In the genomic region with DNA sequence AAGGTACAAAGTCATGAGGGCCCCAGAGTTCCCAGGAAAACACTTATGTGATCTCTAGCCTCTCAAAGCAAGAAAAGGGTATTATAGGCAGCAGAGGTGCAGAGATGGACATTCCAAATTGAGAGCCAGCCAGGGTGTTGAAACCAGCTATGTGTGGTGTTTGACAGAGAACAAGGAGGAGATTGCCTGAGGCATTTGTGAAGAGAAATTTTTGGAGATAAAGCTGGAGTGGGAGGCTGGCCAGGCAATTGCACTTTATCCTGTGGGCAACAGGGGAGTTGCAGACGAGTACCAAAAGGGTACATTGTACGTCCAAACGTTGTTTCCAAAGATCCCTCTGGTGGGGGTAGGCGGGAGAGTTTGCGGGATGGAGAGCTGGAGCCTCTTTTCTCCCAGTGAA, we compare ENCODE assay signal across 26 cellular contexts. TPM values are rescaled to one million over a fixed set of nuclear protein-coding genes. Genes with fewer than 3 reads are reported as not detected.
"Had no signal": no experiment of that assay in that cellular context is flagged by ENCODE, and none has a peak within 500 bp of the region (broad histone marks: within the 10 kb centered on the region; RNA-seq: fewer than 3 reads in every experiment).

No MANE protein-coding gene starts in this region.

- DNase-seq: activated CD4-positive, alpha-beta T cell treated with anti-CD3 and anti-CD28 coated beads, Interleukin-2, amount 10 ng/mL, durations not matched to agents 7 days and 5 days; activated CD4-positive, CD25-positive, alpha-beta regulatory T cell treated with anti-CD3 and anti-CD28 coated beads, Interleukin-2, amount 50 U/mL, for 72 hours; activated CD8-positive, alpha-beta T cell treated with anti-CD3 and anti-CD28 coated beads for 36 hours; activated gamma-delta T cell; activated naive CD4-positive, alpha-beta T cell treated with anti-CD3 and anti-CD28 coated beads, Interleukin-2, amount 50 U/mL, for 16 hours; activated naive CD8-positive, alpha-beta T cell treated with anti-CD3 and anti-CD28 coated beads, Interleukin-2, amount 50 U/mL, for 24 hours; anterior cingulate cortex; body of pancreas; caudate nucleus; dermis blood vessel endothelial cell; effector memory CD4-positive, alpha-beta T cell; glutamatergic neuron; midbrain; ovary; stimulated activated CD4-positive, alpha-beta T cell treated with anti-CD3 and anti-CD28 coated beads, Interleukin-4, amount 100 ng/mL, for 24 hours; stimulated activated naive CD4-positive, alpha-beta T cell treated with Interleukin-2 at 50 U/mL for 16 hours; T-cell; upper lobe of left lung had no signal

- H3K9me3 ChIP-seq: body of pancreas, neutrophil, ovary, prostate gland, thoracic aorta, upper lobe of left lung had no signal

- H3K9me3 Mint-ChIP-seq: activated CD4-positive, alpha-beta T cell treated with anti-CD3 and anti-CD28 coated beads, Interleukin-2, amount 10 ng/mL, durations not matched to agents 7 days and 5 days; activated CD8-positive, alpha-beta T cell treated with anti-CD3 and anti-CD28 coated beads for 36 hours; activated naive CD8-positive, alpha-beta T cell treated with anti-CD3 and anti-CD28 coated beads, Interleukin-2, amount 50 U/mL, for 24 hours; activated T-helper 1 cell treated with anti-CD3 and anti-CD28 coated beads, Interleukin-12 subunit alpha, Interleukin-12 subunit beta, Interleukin-2, Interleukin-4 antibody, amounts not matched to agents 30 ng/mL and 10 ng/mL and 1 ng/mL, durations not matched to agents 14 hours and 24 hours and 36 hours; natural killer cell treated with Interleukin-12 subunit alpha and Interleukin-12 subunit beta and Interleukin-15 and Interleukin-18, amount 100 ng/mL, for 72 hours; T-cell; T-helper 2 cell treated with Interferon-gamma antibody and Interleukin-4, amounts not matched to agents 5 μg/mL and 100 μg/mL, for 36 hours had no signal

- H3K27me3 ChIP-seq: body of pancreas, ovary had no signal

- H3K4me1 Mint-ChIP-seq: activated CD4-positive, alpha-beta T cell treated with anti-CD3 and anti-CD28 coated beads, Interleukin-2, amount 10 ng/mL, durations not matched to agents 7 days and 5 days; activated naive CD8-positive, alpha-beta T cell treated with anti-CD3 and anti-CD28 coated beads, Interleukin-2, amount 50 U/mL, for 24 hours; T-cell had no signal

- H3K4me1 ChIP-seq: prostate gland, upper lobe of left lung had no signal

- H3K27ac Mint-ChIP-seq: activated CD4-positive, alpha-beta T cell treated with anti-CD3 and anti-CD28 coated beads, Interleukin-2, amount 10 ng/mL, durations not matched to agents 7 days and 5 days; activated CD8-positive, alpha-beta T cell treated with anti-CD3 and anti-CD28 coated beads for 36 hours; activated naive CD8-positive, alpha-beta T cell treated with anti-CD3 and anti-CD28 coated beads, Interleukin-2, amount 50 U/mL, for 24 hours; activated T-helper 1 cell treated with anti-CD3 and anti-CD28 coated beads, Interleukin-12 subunit alpha, Interleukin-12 subunit beta, Interleukin-2, Interleukin-4 antibody, amounts not matched to agents 30 ng/mL and 10 ng/mL and 1 ng/mL, durations not matched to agents 14 hours and 24 hours and 36 hours; natural killer cell treated with Interleukin-12 subunit alpha and Interleukin-12 subunit beta and Interleukin-15 and Interleukin-18, amount 100 ng/mL, for 72 hours; T-cell; T-helper 2 cell treated with Interferon-gamma antibody and Interleukin-4, amounts not matched to agents 5 μg/mL and 100 μg/mL, for 36 hours had no signal

- H3K36me3 ChIP-seq: neutrophil, ovary, prostate gland, thoracic aorta, upper lobe of left lung, WERI-Rb-1 had no signal

- H3K4me3 ChIP-seq: body of pancreas, lung, ovary, prostate gland, thoracic aorta, upper lobe of left lung had no signal

- H3K27ac ChIP-seq: body of pancreas, neutrophil, ovary, prostate gland, thoracic aorta, upper lobe of left lung, WERI-Rb-1 had no signal

- H3K4me3 Mint-ChIP-seq: activated CD4-positive, alpha-beta T cell treated with anti-CD3 and anti-CD28 coated beads, Interleukin-2, amount 10 ng/mL, durations not matched to agents 7 days and 5 days; activated CD8-positive, alpha-beta T cell treated with anti-CD3 and anti-CD28 coated beads for 36 hours; activated naive CD8-positive, alpha-beta T cell treated with anti-CD3 and anti-CD28 coated beads, Interleukin-2, amount 50 U/mL, for 24 hours; activated T-helper 1 cell treated with anti-CD3 and anti-CD28 coated beads, Interleukin-12 subunit alpha, Interleukin-12 subunit beta, Interleukin-2, Interleukin-4 antibody, amounts not matched to agents 30 ng/mL and 10 ng/mL and 1 ng/mL, durations not matched to agents 14 hours and 24 hours and 36 hours; natural killer cell treated with Interleukin-12 subunit alpha and Interleukin-12 subunit beta and Interleukin-15 and Interleukin-18, amount 100 ng/mL, for 72 hours; T-cell; T-helper 2 cell treated with Interferon-gamma antibody and Interleukin-4, amounts not matched to agents 5 μg/mL and 100 μg/mL, for 36 hours had no signal

- H3K36me3 Mint-ChIP-seq: natural killer cell treated with Interleukin-12 subunit alpha and Interleukin-12 subunit beta and Interleukin-15 and Interleukin-18, amount 100 ng/mL, for 72 hours; T-cell had no signal

RNA-seq across cellular contexts. Expression of a gene that starts 2.5 kb away (rescaled TPM):
- total RNA-seq: activated CD4-positive, alpha-beta T cell treated with anti-CD3 and anti-CD28 coated beads, Interleukin-2, amount 10 ng/mL, durations not matched to agents 7 days and 5 days; activated CD8-positive, alpha-beta T cell treated with anti-CD3 and anti-CD28 coated beads for 36 hours; activated T-helper 1 cell treated with anti-CD3 and anti-CD28 coated beads, Interleukin-12 subunit alpha, Interleukin-12 subunit beta, Interleukin-2, Interleukin-4 antibody, amounts not matched to agents 30 ng/mL and 10 ng/mL and 1 ng/mL, durations not matched to agents 14 hours and 24 hours and 36 hours; natural killer cell treated with Interleukin-12 subunit alpha and Interleukin-12 subunit beta and Interleukin-15 and Interleukin-18, amount 100 ng/mL, for 72 hours had no signal
